Comparison of ENCODE assay signal across 16 cellular contexts in the genomic region with DNA sequence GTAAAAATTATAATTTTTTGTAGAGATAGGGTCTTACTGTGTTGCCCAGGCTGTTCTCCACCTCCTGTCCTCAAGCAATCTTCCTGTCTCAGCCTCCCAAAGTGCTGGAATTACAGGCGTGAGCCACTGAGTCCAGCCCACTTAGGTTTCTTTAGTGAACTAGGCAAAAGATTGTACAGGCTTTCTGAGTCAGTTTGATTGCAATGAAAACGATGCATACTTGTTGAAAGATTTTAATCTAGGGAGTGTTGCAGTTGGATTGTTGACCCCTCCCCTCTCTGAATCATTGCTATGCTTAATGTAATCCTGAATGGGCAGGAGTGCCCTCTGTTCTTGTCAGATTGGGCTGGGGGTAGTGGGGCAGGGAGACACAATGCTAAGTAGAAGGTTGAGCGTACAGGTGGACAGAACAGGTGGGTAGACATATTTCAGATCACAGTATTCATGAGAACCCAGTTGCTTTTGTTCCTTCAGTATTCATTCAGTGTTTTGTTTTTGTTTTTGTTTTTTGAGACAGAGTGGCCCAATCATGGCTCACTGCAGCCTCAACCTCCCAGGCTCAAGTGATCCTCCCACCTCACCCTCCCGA.
A peak's percentile ranks its signal among the peaks of the same experiment; 100 is the strongest.
DNase-seq lines count a peak whose midpoint lies in the region; ATAC-seq and TF ChIP-seq lines count a peak whose summit lies in the region.
"Had no signal": no experiment of that assay in that cellular context is flagged by ENCODE, and none has a peak within 500 bp of the region (broad histone marks: within the 10 kb centered on the region; RNA-seq: fewer than 3 reads in every experiment).

No MANE protein-coding gene starts in this region.

- peak overlapping the region; percentile 85 for H3K27ac ChIP-seq in hepatocyte
- peak overlapping the region; percentile 6 to 51 for H3K27ac ChIP-seq in testis
- H3K27ac ChIP-seq: gastrocnemius medialis had no signal

- TF ChIP-seq CTCF in hepatocyte (IDR thresholded peaks at IDR 0.05; ENCODE audit: poor library complexity) = no peak
- no peak for TF ChIP-seq CTCF in testis (IDR thresholded peaks at IDR 0.05)

- peaks cover 16% of the 10 kb centered on the region for H3K4me1 ChIP-seq in hepatocyte (ENCODE audit: insufficient read depth)
- peaks cover 33% of the 10 kb centered on the region for H3K4me1 ChIP-seq in testis

- peak; percentile 25 for DNase-seq in HPDE6-E6E7 (ENCODE audit: extremely low spot score)
- peak; percentile 67 for DNase-seq in astrocyte of the hippocampus (ENCODE audit: low read depth, low spot score)
- peak; percentile 43 for DNase-seq in hepatocyte (ENCODE audit: low spot score)
- DNase-seq in testis = no peak
- DNase-seq in foreskin melanocyte = no peak
- DNase-seq in DMS 273 treated with DMSO at 0.1 percent for 48 hours (lab: John Stamatoyannopoulos, UW) = no peak
- DNase-seq: activated T-cell treated with anti-CD3 and anti-CD28 coated beads, Interleukin-2, amount 50 U/mL, for 24 hours; central memory CD4-positive, alpha-beta T cell; gastrocnemius medialis; left ventricle myocardium superior; NCI-H345; occipital lobe; SHP77 treated with DMSO at 0.1 percent for 48 hours; stimulated activated naive B cell treated with anti-CD40 and anti-IgM and Interleukin-4, amounts not matched to agents 10 μg/mL and 1 μg/mL and 100 μg/mL, for 72 hours had no signal

- H3K9me3 ChIP-seq in hepatocyte (ENCODE audit: low read depth) = no peaks in the 10 kb centered on the region
- no peaks in the 10 kb centered on the region for H3K9me3 ChIP-seq in testis
- H3K9me3 ChIP-seq: Caco-2, gastrocnemius medialis had no signal

- H3K4me2 ChIP-seq in hepatocyte = peak overlapping the region; percentile 63

- no peak for ATAC-seq in GM21825 (IDR thresholded peaks at IDR 0.05; ENCODE audit: unreplicated experiment)
- ATAC-seq: gastrocnemius medialis; left ventricle myocardium superior; stimulated activated naive B cell treated with anti-CD40 and anti-IgM and Interleukin-4, amounts not matched to agents 10 μg/mL and 1 μg/mL and 100 μg/mL, for 72 hours had no signal

- no peak overlapping the region for H3K4me3 ChIP-seq in hepatocyte
- H3K4me3 ChIP-seq in testis = no peak overlapping the region
- H3K4me3 ChIP-seq: gastrocnemius medialis had no signal

- intact Hi-C loops in testis (cut with DNase I; ENCODE audit: low total_unique reads) = no loop called here

- H3K9me2 ChIP-seq in hepatocyte (replicated peaks; ENCODE audit: insufficient read depth) = no peaks in the 10 kb centered on the region

- peaks cover 78% of the 10 kb centered on the region for H3K79me2 ChIP-seq in hepatocyte

- H4K20me1 ChIP-seq in hepatocyte (ENCODE audit: insufficient read depth, poor library complexity, severe bottlenecking) = no peaks in the 10 kb centered on the region

- 81% methylated on average over 4 of the region's 4 CpGs for WGBS in hepatocyte (ENCODE audit: low lambda C conversion rate, missing lambda C conversion rate)
- WGBS in testis, 2 donors = 71 to 80% methylated on average over 4 of the region's 4 CpGs

- no peak overlapping the region for H2AFZ ChIP-seq in hepatocyte

- no peaks in the 10 kb centered on the region for H3K36me3 ChIP-seq in hepatocyte (replicated peaks; ENCODE audit: insufficient read depth, low read depth)
- no peaks in the 10 kb centered on the region for H3K36me3 ChIP-seq in testis (ENCODE audit: low read depth, missing control alignments)
- H3K36me3 ChIP-seq: gastrocnemius medialis had no signal

- no peaks in the 10 kb centered on the region for H3K27me3 ChIP-seq in hepatocyte
- H3K27me3 ChIP-seq in testis = no peaks in the 10 kb centered on the region
- H3K27me3 ChIP-seq: gastrocnemius medialis had no signal

- no peak for TF ChIP-seq POLR2A in testis (IDR thresholded peaks at IDR 0.05)

Comparison
In these comparisons a context has a peak if more than half of its experiments do, and no peak if none do; other contexts are left out.
1. DNase-seq: peak in HPDE6-E6E7 (single experiment), astrocyte of the hippocampus (single experiment) and hepatocyte (single experiment); none in testis (single experiment), foreskin melanocyte (single experiment) and DMS 273 treated with DMSO at 0.1 percent for 48 hours (single experiment).